ENCODE assay signal across 1 cellular context in genomic region chr17:78316867-78317816, GRCh38.
TF ChIP-seq lines count a peak whose summit lies in the region.

No MANE protein-coding gene starts in this region.

TF ChIP-seq in IMR-90, 13 proteins besides CTCF, POLR2A, EP300 and RAD21 (continued from another document):
- TF ChIP-seq USF2 (IDR thresholded peaks at IDR 0.05; ENCODE audit: low read depth, low read length): no peak
- TF ChIP-seq SMC3 (IDR thresholded peaks at IDR 0.05; ENCODE audit: low read depth, low read length): no peak
- no peak for TF ChIP-seq MXI1 (IDR thresholded peaks at IDR 0.05; ENCODE audit: borderline replicate concordance, low read depth, low read length)
- TF ChIP-seq CHD1 (IDR thresholded peaks at IDR 0.05; ENCODE audit: low read depth, low read length): no peak
- TF ChIP-seq FOS (IDR thresholded peaks at IDR 0.05; ENCODE audit: low read depth, low read length): no peak
- TF ChIP-seq ELK1 (IDR thresholded peaks at IDR 0.05; ENCODE audit: borderline replicate concordance, low read depth, low read length): no peak
- no peak for TF ChIP-seq CEBPB (IDR thresholded peaks at IDR 0.05; ENCODE audit: low read depth, low read length)
- no peak for TF ChIP-seq MAFK (IDR thresholded peaks at IDR 0.05; ENCODE audit: low read depth, low read length)
- no peak for TF ChIP-seq NFE2L2 (IDR thresholded peaks at IDR 0.05; ENCODE audit: low read depth, low read length)
- no peak for TF ChIP-seq MAZ (IDR thresholded peaks at IDR 0.05; ENCODE audit: borderline replicate concordance, low read depth, low read length)
